9 cellular contexts compared by ENCODE assay signal in the genomic region with DNA sequence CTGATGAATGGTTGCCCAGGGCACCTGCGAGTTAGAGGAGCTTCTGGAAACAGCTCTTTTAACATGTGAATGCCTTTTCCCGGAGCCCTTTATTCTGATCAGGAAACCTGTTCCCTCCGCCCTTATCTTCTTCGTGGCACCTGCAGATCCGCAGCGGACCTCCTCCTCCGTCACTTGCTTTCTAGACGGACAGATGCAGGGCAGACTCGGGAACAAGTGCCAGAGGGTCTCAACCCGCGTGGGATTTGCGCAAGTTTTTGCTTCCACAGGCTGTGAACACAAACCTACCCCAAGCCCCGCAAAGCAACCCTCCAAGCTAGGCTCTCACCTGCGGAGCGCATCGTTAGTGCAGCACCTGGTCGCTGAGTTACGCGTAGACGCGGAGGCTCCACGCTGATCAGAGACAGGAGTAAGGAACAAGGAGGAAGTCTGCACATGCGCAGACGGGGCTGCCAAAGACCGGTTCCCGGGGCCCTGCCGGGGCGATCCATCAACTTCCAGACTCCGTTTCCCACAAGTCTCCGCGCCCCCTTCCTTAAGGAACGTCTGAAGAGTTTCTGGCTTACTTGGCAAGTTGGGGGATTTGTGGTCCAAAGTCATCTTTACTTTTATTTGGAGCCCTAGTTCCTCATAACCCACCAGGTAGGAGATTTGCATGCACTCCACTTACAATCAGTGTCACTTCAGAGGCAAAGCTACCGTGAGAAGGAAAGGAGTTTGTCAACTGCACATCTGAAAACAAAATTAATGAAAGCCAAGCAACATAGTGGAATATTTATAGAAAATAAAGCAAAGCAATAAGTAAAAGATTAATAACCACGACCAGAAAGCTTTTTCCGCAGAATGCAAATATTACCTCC. TPM values are rescaled to one million over a fixed set of nuclear protein-coding genes. Genes with fewer than 3 reads are reported as not detected.
DNase-seq lines count a peak whose midpoint lies in the region; ATAC-seq, FAIRE-seq and TF ChIP-seq lines count a peak whose summit lies in the region.
"Had no signal": no experiment of that assay in that cellular context is flagged by ENCODE, and none has a peak within 500 bp of the region (broad histone marks: within the 10 kb centered on the region; RNA-seq: fewer than 3 reads in every experiment).

No MANE protein-coding gene starts in this region.

- no peak overlapping the region for H3K27ac Mint-ChIP-seq in activated T-cell treated with anti-CD3 and anti-CD28 coated beads, Interleukin-2, amount 50 U/mL, for 72 hours

- H3K79me2 ChIP-seq in smooth muscle cell (ENCODE audit: low read depth): no peaks in the 10 kb centered on the region

- H4K20me1 ChIP-seq in smooth muscle cell (ENCODE audit: low read depth): no peaks in the 10 kb centered on the region

- no peak for TF ChIP-seq CTCF in smooth muscle cell (IDR thresholded peaks at IDR 0.05; ENCODE audit: borderline replicate concordance, insufficient read depth, poor library complexity, severe bottlenecking)

- DNase-seq in GM19239 (ENCODE audit: insufficient read length, low spot score): no peak
- DNase-seq in activated T-cell treated with anti-CD3 and anti-CD28 coated beads, Interleukin-2, amount 50 U/mL, for 72 hours: peak; percentile 2 to 4
- DNase-seq in smooth muscle cell (lab: John Stamatoyannopoulos, UW; ENCODE audit: unreplicated experiment): no peak
- no peak for DNase-seq in activated CD4-positive, alpha-beta T cell treated with anti-CD3 and anti-CD28 coated beads, Interleukin-2, amount 50 U/mL, for 1 hour

- peaks cover 7 to 11% of the 10 kb centered on the region in 2 donors for H3K36me3 Mint-ChIP-seq in activated T-cell treated with anti-CD3 and anti-CD28 coated beads, Interleukin-2, amount 50 U/mL, for 72 hours (ENCODE audit: insufficient read depth in 2 of 2)

- 9% methylated on average over 35 of the region's 35 CpGs for WGBS in smooth muscle cell (ENCODE audit: low lambda C conversion rate)

- H3K4me1 ChIP-seq in iPS-18a (ENCODE audit: control insufficient read depth, low read depth, low read length) (peaks cover 13% of the 10 kb centered on the region), smooth muscle cell (ENCODE audit: low read depth) (peaks cover 4% of the 10 kb centered on the region)

- H3K27ac ChIP-seq in iPS-18a (ENCODE audit: low read length): peak overlapping the region; percentile 55
- no peak overlapping the region for H3K27ac ChIP-seq in smooth muscle cell (ENCODE audit: low read depth)
- H3K27ac ChIP-seq: SK-N-MC had no signal

- peaks cover 15% of the 10 kb centered on the region for H3K27me3 Mint-ChIP-seq in activated T-cell treated with anti-CD3 and anti-CD28 coated beads, Interleukin-2, amount 50 U/mL, for 72 hours (ENCODE audit: low read depth)

- ATAC-seq in activated T-cell treated with anti-CD3 and anti-CD28 coated beads, Interleukin-2, amount 50 U/mL, for 72 hours (replicated peaks in 1 of 2): no peak
- no peak for ATAC-seq in HG02870 (IDR thresholded peaks at IDR 0.05; ENCODE audit: unreplicated experiment)
- no peak for ATAC-seq in GM21576 (IDR thresholded peaks at IDR 0.05; ENCODE audit: unreplicated experiment)
- ATAC-seq in GM21723 (IDR thresholded peaks at IDR 0.05; ENCODE audit: unreplicated experiment): no peak

- H3K4me3 ChIP-seq in iPS-18a (ENCODE audit: low read length) (peak overlapping the region; percentile 77), smooth muscle cell (peak overlapping the region; percentile 63)
- H3K4me3 ChIP-seq: SK-N-MC had no signal

- peak overlapping the region; percentile 94 for H2AFZ ChIP-seq in smooth muscle cell (ENCODE audit: low read depth)

- H3K4me3 Mint-ChIP-seq in activated T-cell treated with anti-CD3 and anti-CD28 coated beads, Interleukin-2, amount 50 U/mL, for 72 hours: peak overlapping the region in 1 of 2 donors; percentile 10

- H3K27me3 ChIP-seq in iPS-18a (ENCODE audit: control insufficient read depth, insufficient read depth, low read length): no peaks in the 10 kb centered on the region
- no peaks in the 10 kb centered on the region for H3K27me3 ChIP-seq in smooth muscle cell (ENCODE audit: low read depth)

- H3K9ac ChIP-seq in iPS-18a (ENCODE audit: low read length): peak overlapping the region; percentile 62
- no peak overlapping the region for H3K9ac ChIP-seq in smooth muscle cell (ENCODE audit: low read depth)

- H3K4me1 Mint-ChIP-seq in activated T-cell treated with anti-CD3 and anti-CD28 coated beads, Interleukin-2, amount 50 U/mL, for 72 hours (ENCODE audit: low read depth): no peaks in the 10 kb centered on the region

- FAIRE-seq in GM19239 (lab: Jason Lieb, UNC): peak; percentile 90

- H3F3A ChIP-seq in smooth muscle cell (ENCODE audit: low read depth): no peaks in the 10 kb centered on the region

- H3K36me3 ChIP-seq in iPS-18a (ENCODE audit: control insufficient read depth, low read depth, low read length) (peaks cover 16% of the 10 kb centered on the region), smooth muscle cell (ENCODE audit: low read depth) (no peaks in the 10 kb centered on the region)

- H3K9me3 ChIP-seq in iPS-18a (ENCODE audit: control insufficient read depth, low read depth, low read length): peaks cover 33% of the 10 kb centered on the region
- H3K9me3 ChIP-seq in smooth muscle cell (replicated peaks; ENCODE audit: low read depth): no peaks in the 10 kb centered on the region

- H3K4me2 ChIP-seq in smooth muscle cell: peak overlapping the region; percentile 89

- H3K9me3 Mint-ChIP-seq in activated T-cell treated with anti-CD3 and anti-CD28 coated beads, Interleukin-2, amount 50 U/mL, for 72 hours: peaks cover 11 to 13% of the 10 kb centered on the region in 2 donors

RNA-seq across cellular contexts. Expression of a gene that starts 52.7 kb away (rescaled TPM):
- total RNA-seq in activated T-cell treated with anti-CD3 and anti-CD28 coated beads, Interleukin-2, amount 50 U/mL, for 72 hours: 10 to 100 TPM; 63.9 to 90.5 TPM
- total RNA-seq in smooth muscle cell: 24.9 and 43.0 TPM in 2 replicates
- polyA plus RNA-seq in smooth muscle cell: 33.1 and 37.9 TPM in 2 replicates

RNA-seq across cellular contexts. Expression of a gene that starts 54.2 kb away (rescaled TPM):
- total RNA-seq in activated T-cell treated with anti-CD3 and anti-CD28 coated beads, Interleukin-2, amount 50 U/mL, for 72 hours: 1 to 10 TPM; 1.1 to 1.5 TPM
- 8.4 and 10.3 TPM in 2 replicates for total RNA-seq in smooth muscle cell
- 3.7 and 7.4 TPM in 2 replicates for polyA plus RNA-seq in smooth muscle cell

Comparison
In these comparisons a context has a peak if more than half of its experiments do, and no peak if none do; other contexts are left out.
1. DNase-seq: peak in activated T-cell treated with anti-CD3 and anti-CD28 coated beads, Interleukin-2, amount 50 U/mL, for 72 hours (2 of 2); none in GM19239 (single experiment), smooth muscle cell (single experiment) and activated CD4-positive, alpha-beta T cell treated with anti-CD3 and anti-CD28 coated beads, Interleukin-2, amount 50 U/mL, for 1 hour (single experiment).